ENCODE assay signal across 8 cellular contexts in the genomic region with DNA sequence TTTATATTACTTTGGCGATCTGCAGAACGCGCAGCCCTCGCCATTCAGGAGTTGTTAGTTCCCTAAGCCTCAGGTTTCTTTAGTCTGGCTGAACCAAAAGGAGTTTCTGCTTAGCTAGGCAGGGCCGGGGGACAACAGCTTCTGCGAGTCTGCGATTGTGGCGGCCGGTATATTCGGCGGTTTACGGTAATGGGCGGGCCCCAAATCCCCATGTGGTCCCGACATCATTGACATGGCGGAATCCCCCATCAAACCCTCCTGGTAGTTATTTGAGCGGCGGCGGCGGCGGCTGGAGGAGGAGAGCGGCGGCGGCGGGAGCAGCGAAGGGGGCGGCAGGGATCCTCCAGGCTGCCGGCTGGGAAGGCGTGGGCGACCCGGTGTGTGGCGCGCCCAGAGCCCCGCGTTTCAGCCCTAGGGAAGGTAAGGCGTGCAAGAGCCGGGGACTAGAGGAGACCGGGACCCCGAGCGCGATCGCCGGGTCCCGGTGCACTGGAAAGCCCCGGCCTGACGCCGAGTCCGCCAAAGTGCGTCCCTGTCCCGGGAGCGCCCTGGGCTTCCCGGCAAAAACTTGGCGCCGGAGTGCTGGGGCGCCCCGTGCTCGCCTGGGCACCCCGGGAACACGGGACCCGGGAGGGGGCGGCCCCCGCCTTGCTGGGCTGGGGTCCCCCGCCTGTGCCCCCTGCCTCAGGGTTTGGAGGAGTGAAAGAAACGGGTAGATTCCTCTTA. TPM values are rescaled to one million over a fixed set of nuclear protein-coding genes. Genes with fewer than 3 reads are reported as not detected.
DNase-seq lines count a peak whose midpoint lies in the region; ATAC-seq and TF ChIP-seq lines count a peak whose summit lies in the region.

Gene FNDC3B (plus strand): TSS at position 227 of the 726 bp plus-strand sequence. CDS start 72,902 bp downstream, outside the sequence.

- H3K36me3 ChIP-seq in right atrium auricular region (no peaks in the 10 kb centered on the region), vagina (no peaks in the 10 kb centered on the region)

- intact Hi-C loops in vagina (cut with DNase I): loop anchor here (10.0 kb wide), 1 partner anchor 295 kb away; no protein-coding TSS in a partner anchor

- ATAC-seq in HG02885 (IDR thresholded peaks at IDR 0.05; ENCODE audit: poor library complexity, unreplicated experiment): peak; percentile 76

- DNase-seq in NCI-H187 (lab: John Stamatoyannopoulos, UW): peak; percentile 71 to 90
- DNase-seq in T-helper 2 cell: peak; percentile 74 to 96 (median 87)
- DNase-seq in right atrium auricular region (ENCODE audit: low spot score): peak; percentile 96
- peak; percentile 95 for DNase-seq in putamen (ENCODE audit: low spot score)
- peak in 1 of 2 donors; percentile 95 for DNase-seq in vagina (ENCODE audit: extremely low spot score in 2 of 2)

- H3K9me3 ChIP-seq in right atrium auricular region (no peaks in the 10 kb centered on the region), vagina (no peaks in the 10 kb centered on the region)

- TF ChIP-seq POLR2A in GM15510 (IDR thresholded peaks at IDR 0.05; ENCODE audit: borderline replicate concordance, extremely low read depth, insufficient read length) (peak; percentile 84), vagina (IDR thresholded peaks at IDR 0.05) (peak in 1 of 2 donors; percentile 85)

- H3K4me3 ChIP-seq in right atrium auricular region: peak within 1 kb of the TSS; percentile 93 to 99
- H3K4me3 ChIP-seq in vagina: peak within 1 kb of the TSS; percentile 89 to 98

- H3K27me3 ChIP-seq in right atrium auricular region (no peaks in the 10 kb centered on the region), vagina (no peaks in the 10 kb centered on the region)

- H3K4me1 ChIP-seq in right atrium auricular region (peaks cover 0 to 36% of the 10 kb centered on the region in 2 donors), vagina (peaks cover 27% of the 10 kb centered on the region)

- H3K27ac ChIP-seq in angular gyrus (ENCODE audit: low read depth, low read length): peak within 1 kb of the TSS; percentile 86
- peak within 1 kb of the TSS; percentile 99 for H3K27ac ChIP-seq in right atrium auricular region
- peak within 1 kb of the TSS; percentile 98 for H3K27ac ChIP-seq in vagina

- TF ChIP-seq CTCF in right atrium auricular region (IDR thresholded peaks at IDR 0.05) (no peak), vagina (IDR thresholded peaks at IDR 0.05) (no peak)

RNA-seq across cellular contexts. Expression of gene FNDC3B, which starts in this region (rescaled TPM):
- total RNA-seq in right atrium auricular region (10 to 100 TPM; 57.6 to 69.3 TPM), vagina (68.5 TPM)
